In the genomic region with DNA sequence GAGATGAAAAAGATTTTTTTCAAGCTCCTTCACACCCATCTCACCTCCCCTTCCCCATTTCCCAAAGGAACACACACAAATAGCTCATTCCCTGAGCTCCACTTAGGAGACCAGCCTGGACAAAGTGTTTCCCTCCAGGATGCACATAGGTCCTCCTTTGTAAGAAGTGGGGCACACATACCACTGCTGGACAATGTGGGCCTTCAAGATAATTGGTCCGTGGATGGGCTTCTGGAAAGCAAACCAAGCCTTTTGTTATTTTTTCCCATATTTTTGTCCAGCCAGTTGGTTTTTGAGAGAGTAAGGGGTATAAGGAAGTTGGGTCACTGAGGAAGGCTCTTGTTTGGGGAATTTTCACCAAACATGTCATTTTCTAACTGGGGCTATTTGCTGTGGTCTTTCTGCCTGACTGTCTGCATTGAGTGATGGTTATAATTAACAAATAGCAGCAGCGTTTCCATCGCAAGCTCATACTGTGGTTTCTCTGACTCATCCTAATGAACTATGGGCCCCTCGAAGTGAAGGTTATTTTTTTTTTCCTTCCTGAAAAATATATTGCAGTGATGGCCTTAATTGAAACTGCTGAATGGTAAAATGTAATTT, we compare ENCODE assay signal across 9 cellular contexts.
DNase-seq lines count a peak whose midpoint lies in the region; ATAC-seq, FAIRE-seq and TF ChIP-seq lines count a peak whose summit lies in the region.
"Had no signal": no experiment of that assay in that cellular context is flagged by ENCODE, and none has a peak within 500 bp of the region (broad histone marks: within the 10 kb centered on the region; RNA-seq: fewer than 3 reads in every experiment).

No MANE protein-coding gene starts in this region.

- intact Hi-C loops in adrenal gland (cut with DNase I), result no loop called here
- intact Hi-C loops in activated CD4-positive, alpha-beta memory T cell treated with anti-CD3 and anti-CD28 coated beads for 36 hours (cut with micrococcal nuclease), result no loop called here

- WGBS in adrenal gland, 4 donors, result 31 to 37% (median 36%) methylated on average over 4 of the region's 4 CpGs

- TF ChIP-seq CTCF in fibroblast of the aortic adventitia (IDR thresholded peaks at IDR 0.05; ENCODE audit: insufficient read depth, low read length) (no peak), progenitor cell of endocrine pancreas (IDR thresholded peaks at IDR 0.05; ENCODE audit: unreplicated experiment) (no peak), adrenal gland (IDR thresholded peaks at IDR 0.05) (no peak)

- H3K4me3 ChIP-seq in fibroblast of the aortic adventitia (ENCODE audit: low read depth, low read length) (no peak overlapping the region), adrenal gland (no peak overlapping the region)

- DNase-seq in GM12891 (ENCODE audit: insufficient read length, low spot score) (peak; percentile 25), LHCN-M2 (ENCODE audit: low read depth) (peak; percentile 78), fibroblast of the aortic adventitia (ENCODE audit: low read depth) (peak; percentile 37), progenitor cell of endocrine pancreas (ENCODE audit: low spot score, unreplicated experiment) (no peak), frontal cortex (ENCODE audit: low spot score in 2 of 2) (no peak), adrenal gland (no peak)
- DNase-seq in activated CD4-positive, alpha-beta memory T cell treated with anti-CD3 and anti-CD28 coated beads for 36 hours, result no peak
- DNase-seq: activated T-cell treated with anti-CD3 and anti-CD28 coated beads, Interleukin-2, amount 50 U/mL, for 4 hours had no signal

- no peaks in the 10 kb centered on the region for H3K27me3 ChIP-seq in adrenal gland

- no peaks in the 10 kb centered on the region for H3K9me3 Mint-ChIP-seq in progenitor cell of endocrine pancreas (ENCODE audit: low read depth)
- H3K9me3 Mint-ChIP-seq in activated CD4-positive, alpha-beta memory T cell treated with anti-CD3 and anti-CD28 coated beads for 36 hours, result no peaks in the 10 kb centered on the region
- H3K9me3 Mint-ChIP-seq: activated T-cell treated with anti-CD3 and anti-CD28 coated beads, Interleukin-2, amount 50 U/mL, for 4 hours had no signal

- TF ChIP-seq POLR2A in GM12891 (IDR thresholded peaks at IDR 0.05; ENCODE audit: low read depth, low read length) (no peak), adrenal gland (IDR thresholded peaks at IDR 0.05) (no peak)

- H3K27ac ChIP-seq in adrenal gland, result no peak overlapping the region

- H3K27me3 Mint-ChIP-seq in progenitor cell of endocrine pancreas, result no peaks in the 10 kb centered on the region
- no peaks in the 10 kb centered on the region for H3K27me3 Mint-ChIP-seq in activated CD4-positive, alpha-beta memory T cell treated with anti-CD3 and anti-CD28 coated beads for 36 hours

- H3K4me3 Mint-ChIP-seq in progenitor cell of endocrine pancreas (ENCODE audit: low read depth), result no peak overlapping the region
- no peak overlapping the region for H3K4me3 Mint-ChIP-seq in activated CD4-positive, alpha-beta memory T cell treated with anti-CD3 and anti-CD28 coated beads for 36 hours
- H3K4me3 Mint-ChIP-seq: activated T-cell treated with anti-CD3 and anti-CD28 coated beads, Interleukin-2, amount 50 U/mL, for 4 hours had no signal

- H3K9me3 ChIP-seq in adrenal gland (replicated peaks in 1 of 3), result no peaks in the 10 kb centered on the region

- H3K4me1 Mint-ChIP-seq in progenitor cell of endocrine pancreas (ENCODE audit: low read depth), result no peaks in the 10 kb centered on the region
- peaks cover 9% of the 10 kb centered on the region for H3K4me1 Mint-ChIP-seq in activated CD4-positive, alpha-beta memory T cell treated with anti-CD3 and anti-CD28 coated beads for 36 hours (ENCODE audit: low read depth)

- FAIRE-seq in GM12891 (lab: Jason Lieb, UNC), result peak; percentile 40
- FAIRE-seq in frontal cortex (lab: Jason Lieb, UNC), result no peak

- POLR2A ChIA-PET in activated CD4-positive, alpha-beta memory T cell treated with anti-CD3 and anti-CD28 coated beads for 36 hours (lab: Charles Lee), result no interaction called here

- ATAC-seq in GM21825 (IDR thresholded peaks at IDR 0.05; ENCODE audit: unreplicated experiment), result peak; percentile 85

- peaks cover 0 to 3% of the 10 kb centered on the region in 2 donors for H3K4me1 ChIP-seq in adrenal gland (replicated peaks in 1 of 2)

- H3K36me3 ChIP-seq in adrenal gland (replicated peaks in 1 of 2), result no peaks in the 10 kb centered on the region

- CTCF ChIA-PET in activated CD4-positive, alpha-beta memory T cell treated with anti-CD3 and anti-CD28 coated beads for 36 hours (lab: Charles Lee), result interaction anchor here (0.5 to 1.2 kb wide), 2 partner anchors 19 to 817 kb away, joined by 3 read pairs; no protein-coding TSS in a partner anchor

- H3K27ac Mint-ChIP-seq in progenitor cell of endocrine pancreas, result no peak overlapping the region
- no peak overlapping the region for H3K27ac Mint-ChIP-seq in activated CD4-positive, alpha-beta memory T cell treated with anti-CD3 and anti-CD28 coated beads for 36 hours

- H3K36me3 Mint-ChIP-seq in progenitor cell of endocrine pancreas (ENCODE audit: insufficient read depth), result no peaks in the 10 kb centered on the region
- no peaks in the 10 kb centered on the region for H3K36me3 Mint-ChIP-seq in activated CD4-positive, alpha-beta memory T cell treated with anti-CD3 and anti-CD28 coated beads for 36 hours

TF ChIP-seq in GM12891, 5 proteins besides CTCF, POLR2A, EP300 and RAD21:
- TF ChIP-seq TAF1 (IDR thresholded peaks at IDR 0.05; ENCODE audit: low read depth, low read length) (no peak), SPI1 (IDR thresholded peaks at IDR 0.05; ENCODE audit: low read depth, low read length) (0 out of 2 replicates have a peak, but pooled peaks have one; percentile 16)
TF ChIP-seq in GM12891: peak in this region for 1.

Comparison
In these comparisons a context has a peak if more than half of its experiments do, and no peak if none do; other contexts are left out.
1. DNase-seq: peak in GM12891 (single experiment), LHCN-M2 (single experiment) and fibroblast of the aortic adventitia (single experiment); none in progenitor cell of endocrine pancreas (single experiment), frontal cortex (0 of 2), adrenal gland (0 of 7) and activated CD4-positive, alpha-beta memory T cell treated with anti-CD3 and anti-CD28 coated beads for 36 hours (single experiment).